3 cellular contexts compared by ENCODE assay signal in the genomic region with DNA sequence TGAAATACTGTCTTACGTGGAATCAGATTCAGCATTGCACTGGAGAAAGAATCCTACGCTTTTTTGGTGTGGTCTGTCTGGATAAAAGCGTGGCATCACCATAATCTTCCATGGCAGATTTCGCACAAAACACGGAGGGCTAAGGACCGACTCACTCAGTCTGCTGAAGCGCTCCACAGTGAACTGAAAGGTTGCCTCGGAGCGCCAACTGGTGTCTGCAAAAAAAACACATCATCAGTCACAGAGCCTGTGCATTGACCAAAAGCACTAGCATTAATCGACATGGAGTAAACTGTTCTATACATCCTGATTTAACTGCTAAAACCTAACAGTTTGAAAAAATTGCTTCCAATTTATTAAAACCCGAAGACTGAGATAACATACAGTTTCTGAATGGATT.
TF ChIP-seq lines count a peak whose summit lies in the region.

No MANE protein-coding gene starts in this region.

TF ChIP-seq in HepG2, 621 proteins besides CTCF, POLR2A, EP300 and RAD21 (continues in another document):
- TF ChIP-seq ZNF230 (CRISPR knock-in tag; IDR thresholded peaks at IDR 0.05) (no peak), HIVEP1 (CRISPR knock-in tag; IDR thresholded peaks at IDR 0.05) (no peak)
- TF ChIP-seq, protein P1, sequence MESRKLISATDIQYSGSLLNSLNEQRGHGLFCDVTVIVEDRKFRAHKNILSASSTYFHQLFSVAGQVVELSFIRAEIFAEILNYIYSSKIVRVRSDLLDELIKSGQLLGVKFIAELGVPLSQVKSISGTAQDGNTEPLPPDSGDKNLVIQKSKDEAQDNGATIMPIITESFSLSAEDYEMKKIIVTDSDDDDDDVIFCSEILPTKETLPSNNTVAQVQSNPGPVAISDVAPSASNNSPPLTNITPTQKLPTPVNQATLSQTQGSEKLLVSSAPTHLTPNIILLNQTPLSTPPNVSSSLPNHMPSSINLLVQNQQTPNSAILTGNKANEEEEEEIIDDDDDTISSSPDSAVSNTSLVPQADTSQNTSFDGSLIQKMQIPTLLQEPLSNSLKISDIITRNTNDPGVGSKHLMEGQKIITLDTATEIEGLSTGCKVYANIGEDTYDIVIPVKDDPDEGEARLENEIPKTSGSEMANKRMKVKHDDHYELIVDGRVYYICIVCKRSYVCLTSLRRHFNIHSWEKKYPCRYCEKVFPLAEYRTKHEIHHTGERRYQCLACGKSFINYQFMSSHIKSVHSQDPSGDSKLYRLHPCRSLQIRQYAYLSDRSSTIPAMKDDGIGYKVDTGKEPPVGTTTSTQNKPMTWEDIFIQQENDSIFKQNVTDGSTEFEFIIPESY (CRISPR knock-in tag; IDR thresholded peaks at IDR 0.05): peak; percentile 45; the same call in 1 of the 2 replicates

TF ChIP-seq in WTC11, 78 proteins besides CTCF, POLR2A, EP300 and RAD21:
- TF ChIP-seq RORB (CRISPR knock-in tag; IDR thresholded peaks at IDR 0.05) (no peak), CREB1 (CRISPR knock-in tag; IDR thresholded peaks at IDR 0.05) (no peak), NFE2L1 (CRISPR knock-in tag; IDR thresholded peaks at IDR 0.05) (no peak), ZNF219 (CRISPR knock-in tag; IDR thresholded peaks at IDR 0.05; ENCODE audit: borderline replicate concordance) (no peak), SMAD3 (CRISPR knock-in tag; IDR thresholded peaks at IDR 0.05; ENCODE audit: borderline replicate concordance) (no peak), JUN (CRISPR knock-in tag; IDR thresholded peaks at IDR 0.05) (no peak), IRF2 (CRISPR knock-in tag; IDR thresholded peaks at IDR 0.05; ENCODE audit: borderline replicate concordance, low read depth) (no peak), SMAD4 (CRISPR knock-in tag; IDR thresholded peaks at IDR 0.05) (no peak)
- TF ChIP-seq, protein P2, sequence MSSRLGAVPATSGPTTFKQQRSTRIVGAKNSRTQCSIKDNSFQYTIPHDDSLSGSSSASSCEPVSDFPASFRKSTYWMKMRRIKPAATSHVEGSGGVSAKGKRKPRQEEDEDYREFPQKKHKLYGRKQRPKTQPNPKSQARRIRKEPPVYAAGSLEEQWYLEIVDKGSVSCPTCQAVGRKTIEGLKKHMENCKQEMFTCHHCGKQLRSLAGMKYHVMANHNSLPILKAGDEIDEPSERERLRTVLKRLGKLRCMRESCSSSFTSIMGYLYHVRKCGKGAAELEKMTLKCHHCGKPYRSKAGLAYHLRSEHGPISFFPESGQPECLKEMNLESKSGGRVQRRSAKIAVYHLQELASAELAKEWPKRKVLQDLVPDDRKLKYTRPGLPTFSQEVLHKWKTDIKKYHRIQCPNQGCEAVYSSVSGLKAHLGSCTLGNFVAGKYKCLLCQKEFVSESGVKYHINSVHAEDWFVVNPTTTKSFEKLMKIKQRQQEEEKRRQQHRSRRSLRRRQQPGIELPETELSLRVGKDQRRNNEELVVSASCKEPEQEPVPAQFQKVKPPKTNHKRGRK (CRISPR knock-in tag; IDR thresholded peaks at IDR 0.05; ENCODE audit: borderline replicate concordance): no peak
- TF ChIP-seq, protein P3, sequence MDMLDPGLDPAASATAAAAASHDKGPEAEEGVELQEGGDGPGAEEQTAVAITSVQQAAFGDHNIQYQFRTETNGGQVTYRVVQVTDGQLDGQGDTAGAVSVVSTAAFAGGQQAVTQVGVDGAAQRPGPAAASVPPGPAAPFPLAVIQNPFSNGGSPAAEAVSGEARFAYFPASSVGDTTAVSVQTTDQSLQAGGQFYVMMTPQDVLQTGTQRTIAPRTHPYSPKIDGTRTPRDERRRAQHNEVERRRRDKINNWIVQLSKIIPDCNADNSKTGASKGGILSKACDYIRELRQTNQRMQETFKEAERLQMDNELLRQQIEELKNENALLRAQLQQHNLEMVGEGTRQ (CRISPR knock-in tag; IDR thresholded peaks at IDR 0.05): no peak

TF ChIP-seq in SK-N-SH, 30 proteins besides CTCF, POLR2A, EP300 and RAD21:
- no peak for TF ChIP-seq EZH2phosphoT487 (IDR thresholded peaks at IDR 0.05; ENCODE audit: borderline replicate concordance, low read depth)
- TF ChIP-seq, protein P4, sequence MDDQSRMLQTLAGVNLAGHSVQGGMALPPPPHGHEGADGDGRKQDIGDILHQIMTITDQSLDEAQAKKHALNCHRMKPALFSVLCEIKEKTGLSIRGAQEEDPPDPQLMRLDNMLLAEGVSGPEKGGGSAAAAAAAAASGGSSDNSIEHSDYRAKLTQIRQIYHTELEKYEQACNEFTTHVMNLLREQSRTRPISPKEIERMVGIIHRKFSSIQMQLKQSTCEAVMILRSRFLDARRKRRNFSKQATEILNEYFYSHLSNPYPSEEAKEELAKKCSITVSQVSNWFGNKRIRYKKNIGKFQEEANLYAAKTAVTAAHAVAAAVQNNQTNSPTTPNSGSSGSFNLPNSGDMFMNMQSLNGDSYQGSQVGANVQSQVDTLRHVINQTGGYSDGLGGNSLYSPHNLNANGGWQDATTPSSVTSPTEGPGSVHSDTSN (IDR thresholded peaks at IDR 0.05): no peak
- no peak for TF ChIP-seq NFIC (IDR thresholded peaks at IDR 0.05; ENCODE audit: borderline replicate concordance)
- no peak for TF ChIP-seq RCOR1 (IDR thresholded peaks at IDR 0.05; ENCODE audit: low read length)
- no peak for TF ChIP-seq RFX5 (IDR thresholded peaks at IDR 0.05; ENCODE audit: low read length)
- TF ChIP-seq, protein P5, sequence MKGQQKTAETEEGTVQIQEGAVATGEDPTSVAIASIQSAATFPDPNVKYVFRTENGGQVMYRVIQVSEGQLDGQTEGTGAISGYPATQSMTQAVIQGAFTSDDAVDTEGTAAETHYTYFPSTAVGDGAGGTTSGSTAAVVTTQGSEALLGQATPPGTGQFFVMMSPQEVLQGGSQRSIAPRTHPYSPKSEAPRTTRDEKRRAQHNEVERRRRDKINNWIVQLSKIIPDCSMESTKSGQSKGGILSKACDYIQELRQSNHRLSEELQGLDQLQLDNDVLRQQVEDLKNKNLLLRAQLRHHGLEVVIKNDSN (IDR thresholded peaks at IDR 0.05; ENCODE audit: borderline replicate concordance, low read depth): no peak
- no peak for TF ChIP-seq RXRA (IDR thresholded peaks at IDR 0.05; ENCODE audit: borderline replicate concordance, low read depth)
- no peak for TF ChIP-seq JUND (IDR thresholded peaks at IDR 0.05)
- TF ChIP-seq, protein P1 (IDR thresholded peaks at IDR 0.05; ENCODE audit: borderline replicate concordance, low read depth): no peak
- no peak for TF ChIP-seq SMC3 (IDR thresholded peaks at IDR 0.05; ENCODE audit: low read depth, low read length)
- TF ChIP-seq MEF2A (IDR thresholded peaks at IDR 0.05; ENCODE audit: borderline replicate concordance, low read depth): no peak
- no peak for TF ChIP-seq GATA2 (CRISPR knock-in tag; IDR thresholded peaks at IDR 0.05)
- TF ChIP-seq, protein P6, sequence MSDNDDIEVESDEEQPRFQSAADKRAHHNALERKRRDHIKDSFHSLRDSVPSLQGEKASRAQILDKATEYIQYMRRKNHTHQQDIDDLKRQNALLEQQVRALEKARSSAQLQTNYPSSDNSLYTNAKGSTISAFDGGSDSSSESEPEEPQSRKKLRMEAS (IDR thresholded peaks at IDR 0.05; ENCODE audit: low read depth): no peak
